Comparison of ENCODE assay signal across 8 cellular contexts in genomic region chrX:9312922-9313867, GRCh38.
DNase-seq lines count a peak whose midpoint lies in the region; ATAC-seq and TF ChIP-seq lines count a peak whose summit lies in the region.

No MANE protein-coding gene starts in this region.

- peak; percentile 77 for ATAC-seq in GM21619 (IDR thresholded peaks at IDR 0.05; ENCODE audit: unreplicated experiment)

- DNase-seq in ELR (ENCODE audit: low read depth) (peak; percentile 27), NCI-H1048 (lab: John Stamatoyannopoulos, UW) (peak; percentile 48), fibroblast of pulmonary artery (ENCODE audit: low read depth) (no peak), superior temporal gyrus (ENCODE audit: extremely low spot score) (no peak), T1000 (lab: John Stamatoyannopoulos, UW) (no peak)
- peak; percentile 33 for DNase-seq in activated CD8-positive, alpha-beta memory T cell treated with anti-CD3 and anti-CD28 coated beads, Interleukin-2, amount 50 U/mL, for 1 hour (ENCODE audit: extremely low read depth)
- peak; percentile 50 to 69 for DNase-seq in stimulated activated CD4-positive, alpha-beta T cell treated with anti-CD3 and anti-CD28 coated beads, Interleukin-12 subunit alpha, Interleukin-12 subunit beta, amount 100 ng/mL, for 24 hours (ENCODE audit: low read depth in 2 of 2)

- TF ChIP-seq CTCF in fibroblast of pulmonary artery (IDR thresholded peaks at IDR 0.05; ENCODE audit: low read length, missing control alignments) = peak; percentile 56

- H3K4me3 ChIP-seq in fibroblast of pulmonary artery (replicated peaks; ENCODE audit: low read depth, low read length) = no peak overlapping the region

Comparison
In these comparisons a context has a peak if more than half of its experiments do, and no peak if none do; other contexts are left out.
1. DNase-seq: peak in ELR (single experiment), NCI-H1048 (single experiment), activated CD8-positive, alpha-beta memory T cell treated with anti-CD3 and anti-CD28 coated beads, Interleukin-2, amount 50 U/mL, for 1 hour (single experiment) and stimulated activated CD4-positive, alpha-beta T cell treated with anti-CD3 and anti-CD28 coated beads, Interleukin-12 subunit alpha, Interleukin-12 subunit beta, amount 100 ng/mL, for 24 hours (2 of 2); none in fibroblast of pulmonary artery (single experiment), superior temporal gyrus (single experiment) and T1000 (single experiment).